Comparison of ENCODE assay signal across 1 cellular context in genomic region chr1:212166296-212167039, GRCh38.
TF ChIP-seq lines count a peak whose summit lies in the region.

No MANE protein-coding gene starts in this region.

TF ChIP-seq in SK-N-SH treated with all-trans-retinoic acid at 6 μM for 48 hours, 23 proteins besides CTCF, POLR2A, EP300 and RAD21 (continued from another document):
- no peak for TF ChIP-seq TSHZ2 (CRISPR knock-in tag; IDR thresholded peaks at IDR 0.05)
- no peak for TF ChIP-seq ZFP3 (CRISPR knock-in tag; IDR thresholded peaks at IDR 0.05)
